Comparison of ENCODE assay signal across 26 cellular contexts in genomic region chrX:2910109-2910508, GRCh38.
"Had no signal": no experiment of that assay in that cellular context is flagged by ENCODE, and none has a peak within 500 bp of the region (broad histone marks: within the 10 kb centered on the region; RNA-seq: fewer than 3 reads in every experiment).

No MANE protein-coding gene starts in this region.

- H3K9me3 ChIP-seq: ascending aorta, breast epithelium, esophagus muscularis mucosa had no signal

- DNase-seq: activated B cell treated with CpG ODN at 0.5 μM for 24 hours; activated CD4-positive, alpha-beta T cell treated with anti-CD3 and anti-CD28 coated beads for 48 hours; activated CD4-positive, alpha-beta T cell treated with anti-CD3 and anti-CD28 coated beads, Interleukin-2, amount 50 U/mL, for 1 hour; activated CD4-positive, alpha-beta T cell treated with anti-CD3 and anti-CD28 coated beads, Interleukin-2, amount 50 U/mL, for 48 hours; activated CD8-positive, alpha-beta memory T cell treated with anti-CD3 and anti-CD28 coated beads for 24 hours; activated CD8-positive, alpha-beta T cell treated with anti-CD3 and anti-CD28 coated beads for 36 hours; activated effector memory CD4-positive, alpha-beta T cell treated with anti-CD3 and anti-CD28 coated beads, Interleukin-2, amount 50 U/mL, for 16 hours; activated naive CD4-positive, alpha-beta T cell treated with anti-CD3 and anti-CD28 coated beads for 36 hours; activated naive CD8-positive, alpha-beta T cell treated with anti-CD3 and anti-CD28 coated beads, Interleukin-2, amount 10 ng/mL, durations not matched to agents 7 days and 5 days; activated T-cell treated with anti-CD3 and anti-CD28 coated beads, Interleukin-2, amount 50 U/mL, for 48 hours; central memory CD4-positive, alpha-beta T cell; cerebellar nuclear complex; dorsolateral prefrontal cortex; effector memory CD4-positive, alpha-beta T cell; endodermal cell; erythroblast; foreskin keratinocyte; head of caudate nucleus; T-helper 2 cell had no signal

- H3K27ac ChIP-seq: ascending aorta, breast epithelium, cardiac muscle cell, coronary artery, dorsolateral prefrontal cortex, esophagus muscularis mucosa, foreskin keratinocyte, VCaP had no signal

- H3K36me3 ChIP-seq: breast epithelium had no signal

- H3K4me3 ChIP-seq: ascending aorta, breast epithelium, cardiac muscle cell, coronary artery, dorsolateral prefrontal cortex, esophagus muscularis mucosa had no signal

- ATAC-seq: activated CD4-positive, CD25-positive, alpha-beta regulatory T cell treated with anti-CD3 and anti-CD28 coated beads, Interleukin-2, amount 50 U/mL, for 24 hours; activated CD8-positive, alpha-beta T cell treated with anti-CD3 and anti-CD28 coated beads for 36 hours; foreskin keratinocyte had no signal

- H3K4me1 ChIP-seq: ascending aorta, breast epithelium, esophagus muscularis mucosa, foreskin keratinocyte had no signal
